Comparison of ENCODE assay signal across 1 cellular context in the genomic region with DNA sequence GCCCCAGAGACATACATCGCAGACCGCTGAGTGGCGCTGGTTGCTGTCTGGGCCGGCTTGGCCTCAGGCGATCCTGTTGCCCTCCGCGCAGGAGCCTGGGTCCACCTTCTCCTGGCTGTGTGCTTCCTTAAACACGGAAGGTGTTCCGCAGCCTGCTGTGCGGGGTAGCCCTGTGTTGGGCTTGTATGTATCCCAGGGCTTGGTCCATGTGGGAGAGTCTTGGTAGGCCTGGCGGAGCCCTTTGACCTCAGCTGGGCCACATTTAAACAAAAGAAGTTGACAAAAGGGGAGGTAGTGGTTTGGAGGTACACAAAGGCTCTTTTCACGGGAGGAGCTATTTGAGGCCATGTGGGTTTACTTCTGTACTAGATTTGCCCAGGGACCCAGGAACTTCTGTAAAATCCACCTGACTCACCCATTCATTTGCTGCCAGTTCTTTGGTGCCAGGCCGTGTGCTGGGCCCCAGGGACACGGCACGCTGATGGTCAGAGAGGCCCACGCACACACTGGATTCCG.
TF ChIP-seq lines count a peak whose summit lies in the region.

No MANE protein-coding gene starts in this region.

TF ChIP-seq in HepG2, 621 proteins besides CTCF, POLR2A, EP300 and RAD21 (continued from another document and continues in another):
- TF ChIP-seq, protein P1, sequence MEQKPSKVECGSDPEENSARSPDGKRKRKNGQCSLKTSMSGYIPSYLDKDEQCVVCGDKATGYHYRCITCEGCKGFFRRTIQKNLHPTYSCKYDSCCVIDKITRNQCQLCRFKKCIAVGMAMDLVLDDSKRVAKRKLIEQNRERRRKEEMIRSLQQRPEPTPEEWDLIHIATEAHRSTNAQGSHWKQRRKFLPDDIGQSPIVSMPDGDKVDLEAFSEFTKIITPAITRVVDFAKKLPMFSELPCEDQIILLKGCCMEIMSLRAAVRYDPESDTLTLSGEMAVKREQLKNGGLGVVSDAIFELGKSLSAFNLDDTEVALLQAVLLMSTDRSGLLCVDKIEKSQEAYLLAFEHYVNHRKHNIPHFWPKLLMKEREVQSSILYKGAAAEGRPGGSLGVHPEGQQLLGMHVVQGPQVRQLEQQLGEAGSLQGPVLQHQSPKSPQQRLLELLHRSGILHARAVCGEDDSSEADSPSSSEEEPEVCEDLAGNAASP (CRISPR knock-in tag; IDR thresholded peaks at IDR 0.05; ENCODE audit: borderline replicate concordance): peak; percentile 93; the same call in 1 of the 2 replicates
- TF ChIP-seq ARNT (IDR thresholded peaks at IDR 0.05): no peak
- TF ChIP-seq NFATC3 (CRISPR knock-in tag; IDR thresholded peaks at IDR 0.05): no peak
- TF ChIP-seq ZFP91 (CRISPR knock-in tag; IDR thresholded peaks at IDR 0.05; ENCODE audit: borderline replicate concordance): no peak
- TF ChIP-seq MIER2 (CRISPR knock-in tag; IDR thresholded peaks at IDR 0.05): peak; percentile 55; the same call in 1 of the 2 replicates
- TF ChIP-seq CAMTA2 (CRISPR knock-in tag; IDR thresholded peaks at IDR 0.05; ENCODE audit: borderline replicate concordance): no peak
- no peak for TF ChIP-seq ZNF850 (CRISPR knock-in tag; conservative IDR thresholded peaks at IDR 0.05)
- no peak for TF ChIP-seq ASH2L (IDR thresholded peaks at IDR 0.05; ENCODE audit: insufficient read length, low read depth, low read length)
- peak; percentile 59; the same call in 1 of the 2 replicates for TF ChIP-seq HBP1 (CRISPR knock-in tag; IDR thresholded peaks at IDR 0.05; ENCODE audit: low read depth)
- TF ChIP-seq HES4 (CRISPR knock-in tag; IDR thresholded peaks at IDR 0.05; ENCODE audit: borderline replicate concordance): no peak
- no peak; the same call in 1 of the 2 replicates for TF ChIP-seq ZNF772 (CRISPR knock-in tag; IDR thresholded peaks at IDR 0.05)
- TF ChIP-seq, protein P2, sequence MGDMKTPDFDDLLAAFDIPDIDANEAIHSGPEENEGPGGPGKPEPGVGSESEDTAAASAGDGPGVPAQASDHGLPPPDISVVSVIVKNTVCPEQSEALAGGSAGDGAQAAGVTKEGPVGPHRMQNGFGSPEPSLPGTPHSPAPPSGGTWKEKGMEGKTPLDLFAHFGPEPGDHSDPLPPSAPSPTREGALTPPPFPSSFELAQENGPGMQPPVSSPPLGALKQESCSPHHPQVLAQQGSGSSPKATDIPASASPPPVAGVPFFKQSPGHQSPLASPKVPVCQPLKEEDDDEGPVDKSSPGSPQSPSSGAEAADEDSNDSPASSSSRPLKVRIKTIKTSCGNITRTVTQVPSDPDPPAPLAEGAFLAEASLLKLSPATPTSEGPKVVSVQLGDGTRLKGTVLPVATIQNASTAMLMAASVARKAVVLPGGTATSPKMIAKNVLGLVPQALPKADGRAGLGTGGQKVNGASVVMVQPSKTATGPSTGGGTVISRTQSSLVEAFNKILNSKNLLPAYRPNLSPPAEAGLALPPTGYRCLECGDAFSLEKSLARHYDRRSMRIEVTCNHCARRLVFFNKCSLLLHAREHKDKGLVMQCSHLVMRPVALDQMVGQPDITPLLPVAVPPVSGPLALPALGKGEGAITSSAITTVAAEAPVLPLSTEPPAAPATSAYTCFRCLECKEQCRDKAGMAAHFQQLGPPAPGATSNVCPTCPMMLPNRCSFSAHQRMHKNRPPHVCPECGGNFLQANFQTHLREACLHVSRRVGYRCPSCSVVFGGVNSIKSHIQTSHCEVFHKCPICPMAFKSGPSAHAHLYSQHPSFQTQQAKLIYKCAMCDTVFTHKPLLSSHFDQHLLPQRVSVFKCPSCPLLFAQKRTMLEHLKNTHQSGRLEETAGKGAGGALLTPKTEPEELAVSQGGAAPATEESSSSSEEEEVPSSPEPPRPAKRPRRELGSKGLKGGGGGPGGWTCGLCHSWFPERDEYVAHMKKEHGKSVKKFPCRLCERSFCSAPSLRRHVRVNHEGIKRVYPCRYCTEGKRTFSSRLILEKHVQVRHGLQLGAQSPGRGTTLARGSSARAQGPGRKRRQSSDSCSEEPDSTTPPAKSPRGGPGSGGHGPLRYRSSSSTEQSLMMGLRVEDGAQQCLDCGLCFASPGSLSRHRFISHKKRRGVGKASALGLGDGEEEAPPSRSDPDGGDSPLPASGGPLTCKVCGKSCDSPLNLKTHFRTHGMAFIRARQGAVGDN (CRISPR knock-in tag; IDR thresholded peaks at IDR 0.05): peak; percentile 83
- TF ChIP-seq ZFY (CRISPR knock-in tag; IDR thresholded peaks at IDR 0.05): peak; percentile 83
- no peak for TF ChIP-seq GTF2F1 (IDR thresholded peaks at IDR 0.05; ENCODE audit: low read length)
- TF ChIP-seq ZNF44 (CRISPR knock-in tag; IDR thresholded peaks at IDR 0.05): 0 out of 2 replicates have a peak, but pooled peaks have one; percentile 26
- peak; percentile 47; the same call in 1 of the 2 replicates for TF ChIP-seq YEATS2 (CRISPR knock-in tag; IDR thresholded peaks at IDR 0.05; ENCODE audit: borderline replicate concordance)
- peak; percentile 62 for TF ChIP-seq IRF2 (CRISPR knock-in tag; IDR thresholded peaks at IDR 0.05)
- peak; percentile 31; the same call in 1 of the 2 replicates for TF ChIP-seq ZMYM3 (CRISPR knock-in tag; IDR thresholded peaks at IDR 0.05)
- peak; percentile 91 for TF ChIP-seq CBFB (CRISPR knock-in tag; IDR thresholded peaks at IDR 0.05)
- TF ChIP-seq ZNF75D (CRISPR knock-in tag; IDR thresholded peaks at IDR 0.05; ENCODE audit: borderline replicate concordance): no peak
- TF ChIP-seq HDAC2 (CRISPR knock-in tag; IDR thresholded peaks at IDR 0.05): peak; percentile 77
- peak; percentile 74 for TF ChIP-seq MAX (IDR thresholded peaks at IDR 0.05)
- peak; percentile 68; the same call in 1 of the 2 replicates for TF ChIP-seq ZMAT3 (CRISPR knock-in tag; conservative IDR thresholded peaks at IDR 0.05)
- TF ChIP-seq HOXA7 (CRISPR knock-in tag; IDR thresholded peaks at IDR 0.05): no peak
- peak; percentile 63; the same call in 1 of the 2 replicates for TF ChIP-seq ZNF766 (CRISPR knock-in tag; IDR thresholded peaks at IDR 0.05; ENCODE audit: borderline replicate concordance)
- TF ChIP-seq, protein P3, sequence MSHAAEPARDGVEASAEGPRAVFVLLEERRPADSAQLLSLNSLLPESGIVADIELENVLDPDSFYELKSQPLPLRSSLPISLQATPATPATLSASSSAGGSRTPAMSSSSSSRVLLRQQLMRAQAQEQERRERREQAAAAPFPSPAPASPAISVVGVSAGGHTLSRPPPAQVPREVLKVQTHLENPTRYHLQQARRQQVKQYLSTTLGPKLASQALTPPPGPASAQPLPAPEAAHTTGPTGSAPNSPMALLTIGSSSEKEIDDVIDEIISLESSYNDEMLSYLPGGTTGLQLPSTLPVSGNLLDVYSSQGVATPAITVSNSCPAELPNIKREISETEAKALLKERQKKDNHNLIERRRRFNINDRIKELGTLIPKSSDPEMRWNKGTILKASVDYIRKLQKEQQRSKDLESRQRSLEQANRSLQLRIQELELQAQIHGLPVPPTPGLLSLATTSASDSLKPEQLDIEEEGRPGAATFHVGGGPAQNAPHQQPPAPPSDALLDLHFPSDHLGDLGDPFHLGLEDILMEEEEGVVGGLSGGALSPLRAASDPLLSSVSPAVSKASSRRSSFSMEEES (CRISPR knock-in tag; IDR thresholded peaks at IDR 0.05): peak; percentile 41; the same call in 1 of the 2 replicates
- TF ChIP-seq, protein P4, sequence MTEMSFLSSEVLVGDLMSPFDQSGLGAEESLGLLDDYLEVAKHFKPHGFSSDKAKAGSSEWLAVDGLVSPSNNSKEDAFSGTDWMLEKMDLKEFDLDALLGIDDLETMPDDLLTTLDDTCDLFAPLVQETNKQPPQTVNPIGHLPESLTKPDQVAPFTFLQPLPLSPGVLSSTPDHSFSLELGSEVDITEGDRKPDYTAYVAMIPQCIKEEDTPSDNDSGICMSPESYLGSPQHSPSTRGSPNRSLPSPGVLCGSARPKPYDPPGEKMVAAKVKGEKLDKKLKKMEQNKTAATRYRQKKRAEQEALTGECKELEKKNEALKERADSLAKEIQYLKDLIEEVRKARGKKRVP (CRISPR knock-in tag; IDR thresholded peaks at IDR 0.05): 0 out of 4 replicates have a peak, but pooled peaks of 1 of the 2 experiments have one; percentile 35
- TF ChIP-seq ZNF777 (CRISPR knock-in tag; IDR thresholded peaks at IDR 0.05): no peak
- peak; percentile 88 for TF ChIP-seq FOXJ3 (CRISPR knock-in tag; IDR thresholded peaks at IDR 0.05; ENCODE audit: borderline replicate concordance)
- TF ChIP-seq SAFB2 (CRISPR knock-in tag; IDR thresholded peaks at IDR 0.05; ENCODE audit: borderline replicate concordance, low read depth): no peak
- TF ChIP-seq CENPT (CRISPR knock-in tag; IDR thresholded peaks at IDR 0.05; ENCODE audit: low read depth): no peak
- TF ChIP-seq, protein P5, sequence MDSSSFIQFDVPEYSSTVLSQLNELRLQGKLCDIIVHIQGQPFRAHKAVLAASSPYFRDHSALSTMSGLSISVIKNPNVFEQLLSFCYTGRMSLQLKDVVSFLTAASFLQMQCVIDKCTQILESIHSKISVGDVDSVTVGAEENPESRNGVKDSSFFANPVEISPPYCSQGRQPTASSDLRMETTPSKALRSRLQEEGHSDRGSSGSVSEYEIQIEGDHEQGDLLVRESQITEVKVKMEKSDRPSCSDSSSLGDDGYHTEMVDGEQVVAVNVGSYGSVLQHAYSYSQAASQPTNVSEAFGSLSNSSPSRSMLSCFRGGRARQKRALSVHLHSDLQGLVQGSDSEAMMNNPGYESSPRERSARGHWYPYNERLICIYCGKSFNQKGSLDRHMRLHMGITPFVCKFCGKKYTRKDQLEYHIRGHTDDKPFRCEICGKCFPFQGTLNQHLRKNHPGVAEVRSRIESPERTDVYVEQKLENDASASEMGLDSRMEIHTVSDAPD (CRISPR knock-in tag; IDR thresholded peaks at IDR 0.05): peak; percentile 97
- TF ChIP-seq JUNB (CRISPR knock-in tag; IDR thresholded peaks at IDR 0.05; ENCODE audit: borderline replicate concordance): no peak
- no peak for TF ChIP-seq MTA3 (CRISPR knock-in tag; IDR thresholded peaks at IDR 0.05)
- no peak for TF ChIP-seq REL (CRISPR knock-in tag; conservative IDR thresholded peaks at IDR 0.05)
- peak; percentile 91 for TF ChIP-seq SOX5 (CRISPR knock-in tag; IDR thresholded peaks at IDR 0.05; ENCODE audit: borderline replicate concordance)
- no peak for TF ChIP-seq ZNF549 (CRISPR knock-in tag; IDR thresholded peaks at IDR 0.05)
- no peak for TF ChIP-seq ZNF496 (CRISPR knock-in tag; IDR thresholded peaks at IDR 0.05; ENCODE audit: insufficient replicate concordance)
- 0 out of 2 replicates have a peak, but pooled peaks have one; percentile 62 for TF ChIP-seq ZNF441 (CRISPR knock-in tag; IDR thresholded peaks at IDR 0.05; ENCODE audit: borderline replicate concordance)
- TF ChIP-seq, protein P6, sequence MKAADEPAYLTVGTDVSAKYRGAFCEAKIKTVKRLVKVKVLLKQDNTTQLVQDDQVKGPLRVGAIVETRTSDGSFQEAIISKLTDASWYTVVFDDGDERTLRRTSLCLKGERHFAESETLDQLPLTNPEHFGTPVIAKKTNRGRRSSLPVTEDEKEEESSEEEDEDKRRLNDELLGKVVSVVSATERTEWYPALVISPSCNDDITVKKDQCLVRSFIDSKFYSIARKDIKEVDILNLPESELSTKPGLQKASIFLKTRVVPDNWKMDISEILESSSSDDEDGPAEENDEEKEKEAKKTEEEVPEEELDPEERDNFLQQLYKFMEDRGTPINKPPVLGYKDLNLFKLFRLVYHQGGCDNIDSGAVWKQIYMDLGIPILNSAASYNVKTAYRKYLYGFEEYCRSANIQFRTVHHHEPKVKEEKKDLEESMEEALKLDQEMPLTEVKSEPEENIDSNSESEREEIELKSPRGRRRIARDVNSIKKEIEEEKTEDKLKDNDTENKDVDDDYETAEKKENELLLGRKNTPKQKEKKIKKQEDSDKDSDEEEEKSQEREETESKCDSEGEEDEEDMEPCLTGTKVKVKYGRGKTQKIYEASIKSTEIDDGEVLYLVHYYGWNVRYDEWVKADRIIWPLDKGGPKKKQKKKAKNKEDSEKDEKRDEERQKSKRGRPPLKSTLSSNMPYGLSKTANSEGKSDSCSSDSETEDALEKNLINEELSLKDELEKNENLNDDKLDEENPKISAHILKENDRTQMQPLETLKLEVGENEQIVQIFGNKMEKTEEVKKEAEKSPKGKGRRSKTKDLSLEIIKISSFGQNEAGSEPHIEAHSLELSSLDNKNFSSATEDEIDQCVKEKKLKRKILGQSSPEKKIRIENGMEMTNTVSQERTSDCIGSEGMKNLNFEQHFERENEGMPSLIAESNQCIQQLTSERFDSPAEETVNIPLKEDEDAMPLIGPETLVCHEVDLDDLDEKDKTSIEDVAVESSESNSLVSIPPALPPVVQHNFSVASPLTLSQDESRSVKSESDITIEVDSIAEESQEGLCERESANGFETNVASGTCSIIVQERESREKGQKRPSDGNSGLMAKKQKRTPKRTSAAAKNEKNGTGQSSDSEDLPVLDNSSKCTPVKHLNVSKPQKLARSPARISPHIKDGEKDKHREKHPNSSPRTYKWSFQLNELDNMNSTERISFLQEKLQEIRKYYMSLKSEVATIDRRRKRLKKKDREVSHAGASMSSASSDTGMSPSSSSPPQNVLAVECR (CRISPR knock-in tag; IDR thresholded peaks at IDR 0.05; ENCODE audit: borderline replicate concordance): peak; percentile 87
- TF ChIP-seq ZSCAN9 (CRISPR knock-in tag; IDR thresholded peaks at IDR 0.05; ENCODE audit: borderline replicate concordance): peak; percentile 82
- TF ChIP-seq HMG20B (CRISPR knock-in tag; conservative IDR thresholded peaks at IDR 0.05): peak; percentile 76
